Comparison of ENCODE assay signal across 22 cellular contexts in genomic region chr6:115997990-115998585, GRCh38.
"Had no signal": no experiment of that assay in that cellular context is flagged by ENCODE, and none has a peak within 500 bp of the region (broad histone marks: within the 10 kb centered on the region; RNA-seq: fewer than 3 reads in every experiment).

No MANE protein-coding gene starts in this region.

- H3K4me1 ChIP-seq: SJSA1 had no signal

- H3K27me3 ChIP-seq: SJSA1 had no signal

- H3K9me3 Mint-ChIP-seq: IgD-negative memory B cell had no signal

- H3K27ac ChIP-seq: KMS-11, SJSA1, SK-N-MC had no signal

- H3K4me3 ChIP-seq: K562, SJSA1, SK-N-MC had no signal

- DNase-seq: Kasumi-1, MM.1S, NCI-H1092 treated with DMSO at 0.1 percent for 48 hours, NCI-H1417, NCI-H1436 treated with DMSO at 0.1 percent for 48 hours, NCI-H1694, NCI-H187 treated with DMSO at 0.1 percent for 48 hours, NCI-H2029 treated with DMSO at 0.1 percent for 48 hours, NCI-H2171 treated with DMSO at 0.1 percent for 48 hours, NCI-H345, NCI-H446 treated with DMSO at 0.1 percent for 48 hours, NCI-H524, NCI-H526 treated with DMSO at 0.1 percent for 48 hours, NCI-H748 treated with DMSO at 0.1 percent for 48 hours, Right ventricle myocardium superior, RPMI8226, SIG-M5 had no signal

- H3K9me3 ChIP-seq: SJSA1 had no signal

- H3K36me3 ChIP-seq: SJSA1 had no signal

- ATAC-seq: K562 had no signal

- H3K27ac Mint-ChIP-seq: IgD-negative memory B cell had no signal

- H3K27me3 Mint-ChIP-seq: IgD-negative memory B cell had no signal

- H3K4me1 Mint-ChIP-seq: IgD-negative memory B cell had no signal
